ENCODE assay signal across 34 cellular contexts in the genomic region with DNA sequence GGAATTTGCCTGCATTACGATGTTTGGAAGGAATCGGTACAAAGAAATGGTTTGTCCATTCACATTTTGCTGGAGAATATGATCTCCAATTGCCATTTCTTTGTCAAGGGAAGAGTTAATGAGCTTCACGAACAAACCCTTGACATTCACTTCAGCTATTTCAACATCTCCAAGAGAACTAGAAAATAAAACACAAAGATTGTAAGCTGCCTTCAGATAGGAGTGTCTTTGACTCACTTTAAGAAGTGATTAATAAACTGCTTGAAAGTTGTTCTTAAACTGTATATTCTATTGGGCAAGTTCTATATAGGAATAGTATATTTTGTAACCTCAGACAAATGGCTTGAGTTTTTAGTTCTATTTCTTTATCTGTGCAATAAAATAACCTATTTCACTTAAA. TPM values are rescaled to one million over a fixed set of nuclear protein-coding genes. Genes with fewer than 3 reads are reported as not detected.
"Had no signal": no experiment of that assay in that cellular context is flagged by ENCODE, and none has a peak within 500 bp of the region (broad histone marks: within the 10 kb centered on the region; RNA-seq: fewer than 3 reads in every experiment).

No MANE protein-coding gene starts in this region.

- ATAC-seq: activated T-cell treated with anti-CD3 and anti-CD28 coated beads, Interleukin-2, amount 50 U/mL, for 72 hours; activated T-helper 17 cell treated with anti-CD3 and anti-CD28 coated beads, Interleukin-2, amount 50 U/mL, for 72 hours; Panc1; Right ventricle myocardium inferior had no signal

- H3K4me1 ChIP-seq: ascending aorta had no signal

- H3K36me3 ChIP-seq: ascending aorta, cardiac muscle cell, WERI-Rb-1 had no signal

- H3K27me3 ChIP-seq: ascending aorta, cardiac muscle cell had no signal

- H3K4me3 ChIP-seq: ascending aorta, cardiac muscle cell, SK-N-MC had no signal

- H3K27ac ChIP-seq: ascending aorta, cardiac muscle cell, RWPE1, SK-N-MC, WERI-Rb-1 had no signal

- DNase-seq: activated CD4-positive, alpha-beta memory T cell treated with anti-CD3 and anti-CD28 coated beads, Interleukin-2, amount 10 ng/mL, durations not matched to agents 7 days and 5 days; activated CD4-positive, alpha-beta T cell treated with anti-CD3 and anti-CD28 coated beads for 1 hour; activated CD4-positive, alpha-beta T cell treated with anti-CD3 and anti-CD28 coated beads for 48 hours; activated CD4-positive, CD25-positive, alpha-beta regulatory T cell; activated effector memory CD4-positive, alpha-beta T cell treated with anti-CD3 and anti-CD28 coated beads, Interleukin-2, amount 50 U/mL, for 16 hours; activated naive CD4-positive, alpha-beta T cell; activated naive CD4-positive, alpha-beta T cell treated with anti-CD3 and anti-CD28 coated beads, Interleukin-2, amount 50 U/mL, for 16 hours; activated naive CD8-positive, alpha-beta T cell treated with anti-CD3 and anti-CD28 coated beads for 36 hours; activated T-cell treated with anti-CD3 and anti-CD28 coated beads, Interleukin-2, amount 50 U/mL, for 1 hour; activated T-cell treated with anti-CD3 and anti-CD28 coated beads, Interleukin-2, amount 50 U/mL, for 72 hours; amygdala; Kasumi-1; KG1; MM.1S; MV-4-11; NCI-H1092; NCI-H1436 treated with DMSO at 0.1 percent for 48 hours; NCI-H1694 treated with DMSO at 0.1 percent for 48 hours; NCI-H2029; NCI-H226; NCI-H524 treated with DMSO at 0.1 percent for 48 hours; T1000; WERI-Rb-1 had no signal

- H3K9me3 ChIP-seq: ascending aorta had no signal

RNA-seq across cellular contexts. Expression of gene LMNTD1, which starts 26.3 kb away (rescaled TPM):
- total RNA-seq: activated CD4-positive, alpha-beta memory T cell treated with anti-CD3 and anti-CD28 coated beads, Interleukin-2, amount 10 ng/mL, durations not matched to agents 7 days and 5 days; activated CD8-positive, alpha-beta memory T cell treated with anti-CD3 and anti-CD28 coated beads for 36 hours; activated naive CD8-positive, alpha-beta T cell treated with anti-CD3 and anti-CD28 coated beads for 36 hours; activated T-cell treated with anti-CD3 and anti-CD28 coated beads, Interleukin-2, amount 50 U/mL, for 72 hours; activated T-helper 17 cell treated with anti-CD3 and anti-CD28 coated beads, Interleukin-2, amount 50 U/mL, for 72 hours; ascending aorta; cardiac muscle cell; chondrocyte; Right ventricle myocardium inferior; T-helper 1 cell treated with Interleukin-12 subunit alpha and Interleukin-12 subunit beta and Interleukin-4 antibody, amounts not matched to agents 30 ng/mL and 1 ng/mL, for 36 hours; T-helper 2 cell treated with Interferon-gamma antibody and Interleukin-4, amounts not matched to agents 100 ng/mL and 5 ng/mL, for 36 hours had no signal
- polyA plus RNA-seq: cardiac muscle cell had no signal
